24 cellular contexts compared by ENCODE assay signal in the genomic region with DNA sequence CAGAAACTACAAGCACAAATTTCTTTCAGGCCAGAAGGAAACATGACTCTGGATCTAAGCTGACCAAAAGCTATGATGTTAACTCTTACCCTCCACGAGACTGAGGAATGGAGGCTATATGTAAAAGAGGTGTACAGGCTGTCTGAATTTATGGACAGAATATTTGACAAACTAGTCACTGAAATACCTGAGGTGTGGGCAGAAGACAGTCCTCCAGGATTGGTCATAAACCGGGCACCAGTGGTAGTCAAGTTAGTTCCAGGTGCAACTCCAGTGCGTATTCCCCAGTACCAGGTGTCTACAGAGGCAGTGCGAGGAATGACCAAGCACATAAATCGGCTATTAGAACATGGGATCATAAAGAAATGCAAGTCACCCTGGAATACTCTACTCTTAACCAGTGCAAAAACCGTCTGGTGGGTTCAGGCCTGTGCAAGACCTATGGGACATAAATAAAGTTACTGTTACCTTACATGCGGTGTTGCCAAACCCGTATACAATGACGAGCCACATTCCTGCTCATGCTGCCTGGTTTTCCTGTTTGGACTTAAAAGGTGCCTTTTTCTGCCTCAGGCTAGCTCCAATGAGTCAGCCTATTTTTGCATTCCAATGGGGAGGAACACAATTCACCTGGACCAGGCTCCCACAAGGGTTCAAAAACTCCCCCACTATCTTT. TPM values are rescaled to one million over a fixed set of nuclear protein-coding genes. Genes with fewer than 3 reads are reported as not detected.
DNase-seq lines count a peak whose midpoint lies in the region; ATAC-seq, FAIRE-seq and TF ChIP-seq lines count a peak whose summit lies in the region.
"Had no signal": no experiment of that assay in that cellular context is flagged by ENCODE, and none has a peak within 500 bp of the region (broad histone marks: within the 10 kb centered on the region; RNA-seq: fewer than 3 reads in every experiment).

No MANE protein-coding gene starts in this region.

- H3K27ac ChIP-seq in right atrium auricular region (no peak overlapping the region), heart left ventricle (no peak overlapping the region), keratinocyte (ENCODE audit: control insufficient read depth, insufficient read depth, low read length) (peak overlapping the region; percentile 95), neuronal stem cell (replicated peaks; ENCODE audit: low read length) (no peak overlapping the region)
- H3K27ac ChIP-seq: ascending aorta, colonic mucosa, transverse colon had no signal

- no peak overlapping the region for H3K4ac ChIP-seq in neuronal stem cell (ENCODE audit: low read length)

- no peak for TF ChIP-seq POLR2A in heart left ventricle (IDR thresholded peaks at IDR 0.05)

- H3K4me1 ChIP-seq in right atrium auricular region = no peaks in the 10 kb centered on the region
- H3K4me1 ChIP-seq in heart left ventricle = peaks cover 0 to 5% (median 0%) of the 10 kb centered on the region in 12 donors
- H3K4me1 ChIP-seq in keratinocyte (ENCODE audit: control insufficient read depth, extremely low read depth, insufficient read depth, low read length) = peaks cover 34% of the 10 kb centered on the region
- peaks cover 3 to 11% of the 10 kb centered on the region in 2 donors for H3K4me1 ChIP-seq in neuronal stem cell (ENCODE audit: control insufficient read depth in 2 of 2, insufficient read depth in 1 of 2, low read depth in 1 of 2, low read length in 2 of 2)
- H3K4me1 ChIP-seq: ascending aorta, colonic mucosa, transverse colon had no signal

- H2BK12ac ChIP-seq in neuronal stem cell (ENCODE audit: low read length) = no peak overlapping the region

- in situ Hi-C loops in T47D (cut with HindIII; ENCODE audit: low pct_unique_long_range_greater_than_20kb, low sequenced_read_pairs) = no loop called here

- H3K27me3 ChIP-seq in right atrium auricular region (no peaks in the 10 kb centered on the region), heart left ventricle (no peaks in the 10 kb centered on the region), keratinocyte (ENCODE audit: control insufficient read depth, extremely low read depth, insufficient read depth, low read length) (no peaks in the 10 kb centered on the region), neuronal stem cell (ENCODE audit: control insufficient read depth in 3 of 3, insufficient read depth in 3 of 3, low read depth in 1 of 3, low read length in 3 of 3) (no peaks in the 10 kb centered on the region)
- H3K27me3 ChIP-seq: ascending aorta, colonic mucosa, transverse colon had no signal

- dilution Hi-C loops in keratinocyte (cut with MboI; ENCODE audit: extremely low pct_ligation_motif_present, low sequenced_read_pairs) = no loop called here

- no peak overlapping the region for H2AK5ac ChIP-seq in neuronal stem cell (ENCODE audit: low read depth, low read length)

- peaks cover 0 to 19% of the 10 kb centered on the region in 2 donors for H3K9me3 ChIP-seq in right atrium auricular region
- peaks cover 0 to 32% (median 21%) of the 10 kb centered on the region in 12 donors for H3K9me3 ChIP-seq in heart left ventricle
- H3K9me3 ChIP-seq in keratinocyte (ENCODE audit: control insufficient read depth, low read depth, low read length) = peaks cover 17% of the 10 kb centered on the region
- H3K9me3 ChIP-seq in neuronal stem cell (replicated peaks in 1 of 2; ENCODE audit: control insufficient read depth in 2 of 2, insufficient read depth in 1 of 2, low read depth in 1 of 2, low read length in 2 of 2) = peaks cover 10 to 14% of the 10 kb centered on the region in 2 donors
- H3K9me3 ChIP-seq: colonic mucosa had no signal

- H2AFZ ChIP-seq in keratinocyte (ENCODE audit: control insufficient read depth, low read length) (peak overlapping the region; percentile 50), neuronal stem cell (ENCODE audit: low read length) (no peak overlapping the region)

- no peak overlapping the region for H2BK5ac ChIP-seq in neuronal stem cell (ENCODE audit: low read length)

- ATAC-seq in heart left ventricle (no peak), HG02588 (IDR thresholded peaks at IDR 0.05; ENCODE audit: unreplicated experiment) (no peak)
- ATAC-seq: left lobe of liver had no signal

- no peak overlapping the region for H3K14ac ChIP-seq in neuronal stem cell (ENCODE audit: low read length)

- no peak overlapping the region for H4K8ac ChIP-seq in neuronal stem cell (ENCODE audit: low read depth, low read length)

- no peaks in the 10 kb centered on the region for H3K79me2 ChIP-seq in keratinocyte (ENCODE audit: control insufficient read depth, insufficient read depth, low read length)

- H3K4me3 ChIP-seq in right atrium auricular region (no peak overlapping the region), heart left ventricle (no peak overlapping the region), keratinocyte (ENCODE audit: control insufficient read depth in 2 of 3, extremely low read depth in 1 of 3, insufficient read depth in 2 of 3, low read depth in 1 of 3, low read length in 3 of 3) (peak overlapping the region in 2 of 3 experiments; percentile 24 to 50), neuronal stem cell (ENCODE audit: low read length in 2 of 2) (no peak overlapping the region)
- H3K4me3 ChIP-seq: ascending aorta, colonic mucosa, transverse colon had no signal

- H2BK120ac ChIP-seq in neuronal stem cell (ENCODE audit: low read depth, low read length) = no peak overlapping the region

- no peaks in the 10 kb centered on the region for H4K20me1 ChIP-seq in keratinocyte (ENCODE audit: control insufficient read depth, extremely low read depth, insufficient read depth, low read length)

- TF ChIP-seq CTCF in right atrium auricular region (IDR thresholded peaks at IDR 0.05) (no peak), heart left ventricle (IDR thresholded peaks at IDR 0.05) (no peak), keratinocyte (optimal IDR thresholded peaks at IDR 0.05 in 1 of 3, IDR thresholded peaks at IDR 0.05 in 1 of 3, conservative IDR thresholded peaks at IDR 0.05 in 1 of 3; ENCODE audit: extremely low read depth in 1 of 3, insufficient read depth in 2 of 3, low read length in 3 of 3) (no peak)

- no peak overlapping the region for H3K23ac ChIP-seq in neuronal stem cell (ENCODE audit: low read depth, low read length, poor library complexity)

- no peak overlapping the region for H2BK15ac ChIP-seq in neuronal stem cell (ENCODE audit: low read length)

- H3K4me2 ChIP-seq in keratinocyte (ENCODE audit: control insufficient read depth, extremely low read depth, insufficient read depth, low read depth, low read length) (peak overlapping the region; percentile 76), neuronal stem cell (ENCODE audit: insufficient read depth, low read length, poor library complexity, severe bottlenecking) (no peak overlapping the region)

- H3K36me3 ChIP-seq in right atrium auricular region (peaks cover 16% of the 10 kb centered on the region), heart left ventricle (peaks cover 0 to 24% (median 3%) of the 10 kb centered on the region in 9 donors), keratinocyte (ENCODE audit: control insufficient read depth in 2 of 2, extremely low read depth in 1 of 2, insufficient read depth in 2 of 2, low read length in 2 of 2) (peaks cover 2 to 8% of the 10 kb centered on the region in 2 experiments), neuronal stem cell (replicated peaks in 1 of 2; ENCODE audit: control insufficient read depth in 2 of 2, insufficient read depth in 2 of 2, low read length in 2 of 2) (no peaks in the 10 kb centered on the region)
- H3K36me3 ChIP-seq: colonic mucosa had no signal

- intact Hi-C loops in heart left ventricle (cut with DNase I) = no loop called here

- H4K91ac ChIP-seq in neuronal stem cell (ENCODE audit: low read depth, low read length, poor library complexity) = no peak overlapping the region

- no peak overlapping the region for H3K18ac ChIP-seq in neuronal stem cell (ENCODE audit: low read length)

- H3K79me1 ChIP-seq in neuronal stem cell (ENCODE audit: low read depth, low read length) = no peaks in the 10 kb centered on the region

- H3K9ac ChIP-seq in keratinocyte (ENCODE audit: control insufficient read depth, extremely low read depth, insufficient read depth, low read length) (peak overlapping the region; percentile 71), neuronal stem cell (ENCODE audit: low read depth, low read length, poor library complexity) (no peak overlapping the region)

- DNase-seq in right atrium auricular region (ENCODE audit: low spot score) (peak; percentile 34), heart left ventricle (no peak), T47D (ENCODE audit: low read depth in 1 of 2, low spot score in 1 of 2) (peak; percentile 31 to 93), keratinocyte (ENCODE audit: low read depth, low spot score) (peak; percentile 92), AML-193 (lab: John Stamatoyannopoulos, UW) (no peak), DMS79 (lab: John Stamatoyannopoulos, UW) (no peak), neuronal stem cell (ENCODE audit: low spot score) (no peak)
- DNase-seq: activated CD4-positive, alpha-beta T cell treated with anti-CD3 and anti-CD28 coated beads for 1 hour; activated CD8-positive, alpha-beta memory T cell treated with anti-CD3 and anti-CD28 coated beads, Interleukin-2, amount 50 U/mL, for 4 hours; activated naive CD4-positive, alpha-beta T cell; colonic mucosa; glutamatergic neuron; Karpas-422; NCI-H1436; NK-92 treated with Interleukin-12 subunit alpha and Interleukin-12 subunit beta, amount 100 ng/mL, for 24 hours; nucleus accumbens; SIG-M5; transverse colon had no signal

- peak; percentile 89 for FAIRE-seq in keratinocyte (lab: Jason Lieb, UNC)

- 93 to 96% (median 95%) methylated on average over 9 of the region's 9 CpGs for WGBS in heart left ventricle, 4 donors
- no CpG with 5 or more reads among the region's 9 CpGs for WGBS in neuronal stem cell (ENCODE audit: extremely low coverage in 2 of 2, insufficient read length in 2 of 2, insufficient replicate concordance in 1 of 2), 2 donors

- no peaks in the 10 kb centered on the region for H3K9me1 ChIP-seq in keratinocyte (ENCODE audit: control insufficient read depth, extremely low read depth, insufficient read depth, low read length)

RNA-seq across cellular contexts. Expression of gene CYREN, which starts 6.7 kb away (rescaled TPM):
- 10 to 100 TPM; 25.5 to 31.4 TPM for total RNA-seq in right atrium auricular region
- 10 to 100 TPM; 18.4 to 35.8 (median 24.9) TPM for total RNA-seq in heart left ventricle
- 10 to 100 TPM; 19.5 to 35.8 TPM for polyA plus RNA-seq in heart left ventricle
- polyA plus RNA-seq in keratinocyte = 33.7 to 48.2 TPM (median 41.7 TPM) in 3 replicates
- 11.2 TPM for polyA plus RNA-seq in keratinocyte (2011; ENCODE audit: low read depth)
- polyA plus RNA-seq in keratinocyte (2011; cell fraction: cytosol; rRNA removed) = 29.7 and 33.8 TPM in 2 replicates
- polyA plus RNA-seq in keratinocyte (2011; cell fraction: nucleus; rRNA removed) = 32.2 and 35.9 TPM in 2 replicates
- 12.1 and 43.9 TPM in 2 replicates for polyA plus RNA-seq in keratinocyte (2012; ENCODE audit: low replicate concordance)
- polyA minus RNA-seq in keratinocyte = 27.2 to 40.4 TPM (median 35.3 TPM) in 3 replicates
- polyA minus RNA-seq in keratinocyte (2011; cell fraction: cytosol; rRNA and poly(A)+ RNA removed) = 23.6 TPM
- 15.2 and 29.2 TPM in 2 replicates for polyA minus RNA-seq in keratinocyte (2011; cell fraction: nucleus; rRNA and poly(A)+ RNA removed)
- 21.9 TPM for polyA plus RNA-seq in neuronal stem cell (2013, experiment 1 of 2)
- polyA plus RNA-seq in neuronal stem cell (2013, experiment 2 of 2) = 21.4 TPM

RNA-seq across cellular contexts. Expression of gene TMEM140, which starts 29.3 kb away (rescaled TPM):
- total RNA-seq in right atrium auricular region (10 to 100 TPM; 10.7 to 14.9 TPM), heart left ventricle (100 to 1,000 TPM in 1 of 9 donors, 10 to 100 TPM in 8; 11.9 to 131 (median 29.5) TPM)
- polyA plus RNA-seq in heart left ventricle (10 to 100 TPM in 1 of 2 donors, 1 to 10 TPM in 1; 6.7 to 26.5 TPM), keratinocyte (0.17 to 0.48 TPM (median 0.45 TPM) in 3 replicates)
- polyA plus RNA-seq in keratinocyte (2011; ENCODE audit: low read depth) = 0.12 TPM
- 0.22 and 0.27 TPM in 2 replicates for polyA plus RNA-seq in keratinocyte (2011; cell fraction: cytosol; rRNA removed)
- polyA plus RNA-seq in keratinocyte (2011; cell fraction: nucleus; rRNA removed) = 0.99 and 1.0 TPM in 2 replicates
- 4.1 and 9.3 TPM in 2 replicates for polyA plus RNA-seq in keratinocyte (2012; ENCODE audit: low replicate concordance)
- polyA minus RNA-seq in keratinocyte = 0.20 to 0.54 TPM in 2 of 3 replicates, not detected in the other
- polyA minus RNA-seq in keratinocyte (2011; cell fraction: cytosol; rRNA and poly(A)+ RNA removed) = not detected
- 0.63 and 1.2 TPM in 2 replicates for polyA minus RNA-seq in keratinocyte (2011; cell fraction: nucleus; rRNA and poly(A)+ RNA removed)
- not detected for polyA plus RNA-seq in neuronal stem cell (2013, experiment 1 of 2)
- polyA plus RNA-seq in neuronal stem cell (2013, experiment 2 of 2) = not detected

RNA-seq across cellular contexts. Expression of gene WDR91, which starts 34.2 kb away (rescaled TPM):
- total RNA-seq in right atrium auricular region = 1 to 10 TPM; 3.3 to 4.5 TPM
- total RNA-seq in heart left ventricle = 10 to 100 TPM in 1 of 9 donors, 1 to 10 TPM in 8; 3.4 to 11.4 (median 5.8) TPM
- 1 to 10 TPM; 3.0 to 4.4 TPM for polyA plus RNA-seq in heart left ventricle
- polyA plus RNA-seq in keratinocyte = 19.1 to 34.6 TPM (median 22.5 TPM) in 3 replicates
- polyA plus RNA-seq in keratinocyte (2011; ENCODE audit: low read depth) = 5.4 TPM
- polyA plus RNA-seq in keratinocyte (2011; cell fraction: cytosol; rRNA removed) = 7.9 and 9.4 TPM in 2 replicates
- 50.6 and 63.8 TPM in 2 replicates for polyA plus RNA-seq in keratinocyte (2011; cell fraction: nucleus; rRNA removed)
- 7.9 and 14.5 TPM in 2 replicates for polyA plus RNA-seq in keratinocyte (2012; ENCODE audit: low replicate concordance)
- 36.6 to 50.8 TPM (median 38.5 TPM) in 3 replicates for polyA minus RNA-seq in keratinocyte
- 17.1 TPM for polyA minus RNA-seq in keratinocyte (2011; cell fraction: cytosol; rRNA and poly(A)+ RNA removed)
- polyA minus RNA-seq in keratinocyte (2011; cell fraction: nucleus; rRNA and poly(A)+ RNA removed) = 26.6 and 35.0 TPM in 2 replicates
- polyA plus RNA-seq in neuronal stem cell (2013, experiment 1 of 2) = 4.6 TPM
- polyA plus RNA-seq in neuronal stem cell (2013, experiment 2 of 2) = 3.6 TPM

RNA-seq across cellular contexts. Expression of gene STRA8, which starts 56.5 kb away (rescaled TPM):
- not detected for total RNA-seq in right atrium auricular region
- not detected for total RNA-seq in heart left ventricle
- not detected for polyA plus RNA-seq in heart left ventricle
- not detected in 3 replicates for polyA plus RNA-seq in keratinocyte
- not detected for polyA plus RNA-seq in keratinocyte (2011; ENCODE audit: low read depth)
- polyA plus RNA-seq in keratinocyte (2011; cell fraction: cytosol; rRNA removed) = not detected in 2 replicates
- polyA plus RNA-seq in keratinocyte (2011; cell fraction: nucleus; rRNA removed) = not detected in 2 replicates
- not detected in 2 replicates for polyA plus RNA-seq in keratinocyte (2012; ENCODE audit: low replicate concordance)
- not detected in 3 replicates for polyA minus RNA-seq in keratinocyte
- not detected for polyA minus RNA-seq in keratinocyte (2011; cell fraction: cytosol; rRNA and poly(A)+ RNA removed)
- polyA minus RNA-seq in keratinocyte (2011; cell fraction: nucleus; rRNA and poly(A)+ RNA removed) = not detected in 2 replicates
- polyA plus RNA-seq in neuronal stem cell (2013, experiment 1 of 2) = not detected
- not detected for polyA plus RNA-seq in neuronal stem cell (2013, experiment 2 of 2)
- total RNA-seq: A172, ascending aorta, colonic mucosa, left lobe of liver, mucosa of gallbladder, skeletal muscle tissue, transverse colon had no signal

Comparison
In these comparisons a context has a peak if more than half of its experiments do, and no peak if none do; other contexts are left out.
1. DNase-seq: peak in right atrium auricular region (single experiment), T47D (2 of 2) and keratinocyte (single experiment); none in heart left ventricle (0 of 5), AML-193 (0 of 2), DMS79 (single experiment) and neuronal stem cell (single experiment).
2. H3K4me3 ChIP-seq: peak in keratinocyte (2 of 3); none in right atrium auricular region (0 of 2), heart left ventricle (0 of 12) and neuronal stem cell (0 of 2).